ENCODE assay signal across 15 cellular contexts in the genomic region with DNA sequence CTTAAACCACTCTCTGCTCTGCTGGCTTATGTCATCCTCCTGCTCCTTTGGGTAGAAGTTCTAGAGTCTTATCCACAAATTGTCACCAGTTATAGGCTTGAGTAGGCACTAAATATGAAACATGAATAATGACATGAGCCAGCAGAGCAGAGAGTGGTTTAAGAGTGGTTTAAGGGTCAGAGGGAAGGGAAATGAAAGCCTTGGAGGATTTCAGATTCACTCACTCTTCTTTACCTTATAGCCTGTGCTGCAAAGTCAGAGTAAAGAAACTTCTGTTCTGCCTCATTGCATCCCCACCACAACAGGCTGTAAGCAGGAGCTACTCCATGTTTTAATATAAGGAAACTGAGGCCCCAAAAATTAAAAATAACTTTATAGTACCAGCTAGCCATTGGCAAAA.
DNase-seq lines count a peak whose midpoint lies in the region; ATAC-seq and TF ChIP-seq lines count a peak whose summit lies in the region.
"Had no signal": no experiment of that assay in that cellular context is flagged by ENCODE, and none has a peak within 500 bp of the region (broad histone marks: within the 10 kb centered on the region; RNA-seq: fewer than 3 reads in every experiment).

No MANE protein-coding gene starts in this region.

- H3K79me2 ChIP-seq in DOHH2 (ENCODE audit: control insufficient read depth, low read length), result no peaks in the 10 kb centered on the region

- ATAC-seq in GM19025 (IDR thresholded peaks at IDR 0.05; ENCODE audit: low read depth, unreplicated experiment) (peak; percentile 83), HG02571 (IDR thresholded peaks at IDR 0.05; ENCODE audit: unreplicated experiment) (peak; percentile 92), HG03280 (IDR thresholded peaks at IDR 0.05; ENCODE audit: unreplicated experiment) (peak; percentile 82)
- ATAC-seq: HCT116; naive thymus-derived CD8-positive, alpha-beta T cell; Right ventricle myocardium inferior had no signal

- TF ChIP-seq CTCF in DOHH2 (IDR thresholded peaks at IDR 0.05; ENCODE audit: low read depth, low read length, poor library complexity, severe bottlenecking), result no peak

- peaks cover 17% of the 10 kb centered on the region for H3K4me1 ChIP-seq in DOHH2 (ENCODE audit: control insufficient read depth, low read length)

- no peaks in the 10 kb centered on the region for H3K36me3 ChIP-seq in DOHH2 (ENCODE audit: control insufficient read depth, low read length)
- H3K36me3 ChIP-seq: cardiac muscle cell had no signal

- H3K27ac ChIP-seq in DOHH2 (ENCODE audit: low read depth, low read length), result no peak overlapping the region
- H3K27ac ChIP-seq: cardiac muscle cell, VCaP had no signal

- no peaks in the 10 kb centered on the region for H3K27me3 ChIP-seq in DOHH2 (ENCODE audit: control insufficient read depth, low read length)
- H3K27me3 ChIP-seq: cardiac muscle cell had no signal

- H3K4me3 ChIP-seq in DOHH2 (ENCODE audit: low read length), result no peak overlapping the region
- H3K4me3 ChIP-seq: cardiac muscle cell had no signal

- H3F3A ChIP-seq in DOHH2 (ENCODE audit: control insufficient read depth, insufficient read depth), result no peaks in the 10 kb centered on the region

- no peaks in the 10 kb centered on the region for H3K9me2 ChIP-seq in DOHH2 (replicated peaks; ENCODE audit: control insufficient read depth, low read length)

- peak overlapping the region; percentile 22 for H3K4me2 ChIP-seq in DOHH2 (ENCODE audit: low read length)

- no peaks in the 10 kb centered on the region for H3K9me3 ChIP-seq in DOHH2 (ENCODE audit: control insufficient read depth, insufficient read depth, low read length)

- no peaks in the 10 kb centered on the region for H4K20me1 ChIP-seq in DOHH2 (ENCODE audit: control insufficient read depth, insufficient read depth, low read depth, low read length)

- DNase-seq in NCI-H2196 (lab: John Stamatoyannopoulos, UW; ENCODE audit: unreplicated experiment) (no peak), NCI-H1105 (lab: John Stamatoyannopoulos, UW) (no peak), 8988T (no peak), C1 segment of cervical spinal cord (lab: John Stamatoyannopoulos, UW) (no peak)
- DNase-seq: immature natural killer cell; naive thymus-derived CD8-positive, alpha-beta T cell; NCI-H524 had no signal
